In genomic region chr12:673849-674248, GRCh38 we compare ENCODE assay signal across 13 cellular contexts. TPM values are rescaled to one million over a fixed set of nuclear protein-coding genes. Genes with fewer than 3 reads are reported as not detected.
DNase-seq lines count a peak whose midpoint lies in the region; ATAC-seq and TF ChIP-seq lines count a peak whose summit lies in the region.
"Had no signal": no experiment of that assay in that cellular context is flagged by ENCODE, and none has a peak within 500 bp of the region (broad histone marks: within the 10 kb centered on the region; RNA-seq: fewer than 3 reads in every experiment).

No MANE protein-coding gene starts in this region.

- peaks cover 42% of the 10 kb centered on the region for H3K4me1 ChIP-seq in CD8-positive, alpha-beta memory T cell (ENCODE audit: insufficient read depth, low read length)
- H3K4me1 ChIP-seq in upper lobe of right lung (no peaks in the 10 kb centered on the region), Peyer's patch (peaks cover 0 to 6% (median 2%) of the 10 kb centered on the region in 4 donors)
- H3K4me1 ChIP-seq: HAP-1, vagina had no signal

- intact Hi-C loops in upper lobe of right lung (cut with DNase I) = no loop called here

- no peak for TF ChIP-seq POLR2A in Peyer's patch (IDR thresholded peaks at IDR 0.05)

- no peaks in the 10 kb centered on the region for H3K27me3 ChIP-seq in CD8-positive, alpha-beta memory T cell (ENCODE audit: insufficient read depth, low read length, poor library complexity, severe bottlenecking)
- H3K27me3 ChIP-seq in upper lobe of right lung (no peaks in the 10 kb centered on the region), Peyer's patch (no peaks in the 10 kb centered on the region)
- H3K27me3 ChIP-seq: vagina had no signal

- H3K36me3 Mint-ChIP-seq in CD8-positive, alpha-beta memory T cell = peaks cover 0 to 2% (median 0%) of the 10 kb centered on the region in 3 donors
- no peaks in the 10 kb centered on the region for H3K36me3 Mint-ChIP-seq in activated naive CD8-positive, alpha-beta T cell treated with anti-CD3 and anti-CD28 coated beads, Interleukin-2, amount 10 ng/mL, durations not matched to agents 7 days and 5 days

- no peak for TF ChIP-seq CTCF in upper lobe of right lung (IDR thresholded peaks at IDR 0.05)
- no peak for TF ChIP-seq CTCF in Peyer's patch (IDR thresholded peaks at IDR 0.05)

- H3K4me3 Mint-ChIP-seq in CD8-positive, alpha-beta memory T cell = peak overlapping the region; percentile 70 to 92 (median 81)
- peak overlapping the region; percentile 84 for H3K4me3 Mint-ChIP-seq in activated naive CD8-positive, alpha-beta T cell treated with anti-CD3 and anti-CD28 coated beads, Interleukin-2, amount 10 ng/mL, durations not matched to agents 7 days and 5 days

- H3K27ac Mint-ChIP-seq in CD8-positive, alpha-beta memory T cell = peak overlapping the region; percentile 93 to 99 (median 97)
- H3K27ac Mint-ChIP-seq in activated naive CD8-positive, alpha-beta T cell treated with anti-CD3 and anti-CD28 coated beads, Interleukin-2, amount 10 ng/mL, durations not matched to agents 7 days and 5 days = peak overlapping the region; percentile 99

- H3K4me3 ChIP-seq in CD8-positive, alpha-beta memory T cell (ENCODE audit: low read length) = peak overlapping the region; percentile 43
- H3K4me3 ChIP-seq in upper lobe of right lung = no peak overlapping the region
- H3K4me3 ChIP-seq in Peyer's patch = peak overlapping the region in 1 of 4 donors; percentile 6
- H3K4me3 ChIP-seq: HAP-1, vagina had no signal

- CTCF ChIA-PET in CD8-positive, alpha-beta memory T cell (lab: Charles Lee) = interaction anchor here (1.0 to 2.0 kb wide), 3 partner anchors 13 to 78 kb away, joined by 3 to 12 read pairs (median 3); no protein-coding TSS in a partner anchor

- H3K9me3 Mint-ChIP-seq in CD8-positive, alpha-beta memory T cell = no peaks in the 10 kb centered on the region
- no peaks in the 10 kb centered on the region for H3K9me3 Mint-ChIP-seq in activated naive CD8-positive, alpha-beta T cell treated with anti-CD3 and anti-CD28 coated beads, Interleukin-2, amount 10 ng/mL, durations not matched to agents 7 days and 5 days

- H3K36me3 ChIP-seq in CD8-positive, alpha-beta memory T cell (ENCODE audit: insufficient read depth, low read length) = no peaks in the 10 kb centered on the region
- H3K36me3 ChIP-seq in upper lobe of right lung (no peaks in the 10 kb centered on the region), Peyer's patch (no peaks in the 10 kb centered on the region)
- H3K36me3 ChIP-seq: HAP-1, vagina had no signal

- no peak for DNase-seq in CD8-positive, alpha-beta memory T cell
- no peak for DNase-seq in activated naive CD8-positive, alpha-beta T cell treated with anti-CD3 and anti-CD28 coated beads, Interleukin-2, amount 10 ng/mL, durations not matched to agents 7 days and 5 days
- no peak for DNase-seq in upper lobe of right lung
- DNase-seq in NOMO-1 (lab: John Stamatoyannopoulos, UW; ENCODE audit: unreplicated experiment in 2 of 2) = no peak
- DNase-seq in SKM-1 treated with dmso at 0.1 percent for 144 hours (lab: John Stamatoyannopoulos, UW; ENCODE audit: unreplicated experiment) = no peak
- no peak for DNase-seq in Peyer's patch
- DNase-seq: COR-L47, NCI-H1694, SK-N-SH had no signal

- peaks cover 60 to 77% (median 76%) of the 10 kb centered on the region in 3 donors for H3K4me1 Mint-ChIP-seq in CD8-positive, alpha-beta memory T cell
- peaks cover 53% of the 10 kb centered on the region for H3K4me1 Mint-ChIP-seq in activated naive CD8-positive, alpha-beta T cell treated with anti-CD3 and anti-CD28 coated beads, Interleukin-2, amount 10 ng/mL, durations not matched to agents 7 days and 5 days

- H3K27me3 Mint-ChIP-seq in CD8-positive, alpha-beta memory T cell = peaks cover 0 to 2% of the 10 kb centered on the region in 2 donors
- H3K27me3 Mint-ChIP-seq in activated naive CD8-positive, alpha-beta T cell treated with anti-CD3 and anti-CD28 coated beads, Interleukin-2, amount 10 ng/mL, durations not matched to agents 7 days and 5 days = no peaks in the 10 kb centered on the region

- ATAC-seq in GM19397 (IDR thresholded peaks at IDR 0.05; ENCODE audit: unreplicated experiment) (peak; percentile 21), HG03108 (IDR thresholded peaks at IDR 0.05; ENCODE audit: unreplicated experiment) (peak; percentile 5), upper lobe of right lung (no peak)
- ATAC-seq in activated naive CD8-positive, alpha-beta T cell treated with anti-CD3 and anti-CD28 coated beads, Interleukin-2, amount 10 ng/mL, durations not matched to agents 7 days and 5 days (ENCODE audit: low read depth) = peak; percentile 4

- POLR2A ChIA-PET in CD8-positive, alpha-beta memory T cell (lab: Charles Lee) = interaction anchor here (1.0 to 1.8 kb wide), 4 partner anchors 11 to 82 kb away, joined by 4 to 11 read pairs (median 5); partner anchors contain the start of genes NINJ2 and WNK1
- POLR2A ChIA-PET in activated naive CD8-positive, alpha-beta T cell treated with anti-CD3 and anti-CD28 coated beads, Interleukin-2, amount 10 ng/mL, durations not matched to agents 7 days and 5 days (lab: Charles Lee) = interaction anchor here (0.8 to 4.6 kb wide), 8 partner anchors 11 to 79 kb away, joined by 3 to 81 read pairs (median 4); partner anchors contain the start of gene WNK1

- H3K9me3 ChIP-seq in CD8-positive, alpha-beta memory T cell (ENCODE audit: low read length) = no peaks in the 10 kb centered on the region
- H3K9me3 ChIP-seq in upper lobe of right lung = no peaks in the 10 kb centered on the region
- H3K9me3 ChIP-seq in Peyer's patch = no peaks in the 10 kb centered on the region
- H3K9me3 ChIP-seq: HAP-1, SK-N-SH, vagina had no signal

- H3K27ac ChIP-seq in CD8-positive, alpha-beta memory T cell (ENCODE audit: low read depth, low read length) = peak overlapping the region; percentile 82
- no peak overlapping the region for H3K27ac ChIP-seq in upper lobe of right lung
- H3K27ac ChIP-seq in Peyer's patch = peak overlapping the region in 2 of 4 donors; percentile 20 to 59
- H3K27ac ChIP-seq: vagina had no signal

RNA-seq across cellular contexts. Expression of gene NINJ2, which starts 10.6 kb away (rescaled TPM):
- 1 to 10 TPM; 3.3 to 4.2 TPM for total RNA-seq in CD8-positive, alpha-beta memory T cell
- polyA plus RNA-seq in CD8-positive, alpha-beta memory T cell = 47.1 TPM
- total RNA-seq in activated naive CD8-positive, alpha-beta T cell treated with anti-CD3 and anti-CD28 coated beads, Interleukin-2, amount 10 ng/mL, durations not matched to agents 7 days and 5 days = 1 to 10 TPM; 5.4 to 7.8 TPM
- total RNA-seq in upper lobe of right lung (23.4 TPM), Peyer's patch (1 to 10 TPM in 3 of 4 donors, not detected in 1; 3.8 to 8.3 (median 5.2) TPM)
